31 cellular contexts compared by ENCODE assay signal in genomic region chr1:11878081-11878890, GRCh38. TPM values are rescaled to one million over a fixed set of nuclear protein-coding genes. Genes with fewer than 3 reads are reported as not detected.
"Had no signal": no experiment of that assay in that cellular context is flagged by ENCODE, and none has a peak within 500 bp of the region (broad histone marks: within the 10 kb centered on the region; RNA-seq: fewer than 3 reads in every experiment).

No MANE protein-coding gene starts in this region.

- H3K4me3 ChIP-seq: colonic mucosa, esophagus squamous epithelium, gastrocnemius medialis, heart right ventricle, left lung, lower lobe of right lung, mucosa of descending colon had no signal

- H3K4me1 ChIP-seq: colonic mucosa had no signal

- H3K27me3 ChIP-seq: colonic mucosa, gastrocnemius medialis, heart right ventricle had no signal

- DNase-seq: colonic mucosa; cortex of kidney; effector CD8-positive, alpha-beta T cell; effector memory CD8-positive, alpha-beta T cell; endodermal cell; erythroblast; esophagus squamous epithelium; foreskin fibroblast; foreskin melanocyte; gastrocnemius medialis; glutamatergic neuron; head of caudate nucleus; heart right ventricle; hippocampal formation; left cardiac atrium; left ventricle myocardium superior; lower lobe of right lung; mesenchymal stem cell; mucosa of descending colon; naive B cell had no signal

- H3K36me3 ChIP-seq: colonic mucosa, esophagus squamous epithelium, gastrocnemius medialis, heart right ventricle, left lung, lower lobe of right lung had no signal

- H3K27ac ChIP-seq: colonic mucosa, epithelial cell of prostate, esophagus squamous epithelium, left lung, lower lobe of right lung had no signal

- H3K9me3 ChIP-seq: colonic mucosa, esophagus squamous epithelium, gastrocnemius medialis, heart right ventricle, left lung, lower lobe of right lung, mucosa of descending colon had no signal

RNA-seq across cellular contexts. Expression of gene NPPB, which starts 19.5 kb away (rescaled TPM):
- total RNA-seq: colonic mucosa, dermis microvascular lymphatic vessel endothelial cell, esophagus mucosa, esophagus squamous epithelium, gastrocnemius medialis, left lung, left ventricle myocardium superior, lower leg skin, lower lobe of right lung, lung microvascular endothelial cell, mesenteric fat pad, mucosa of descending colon, myocyte had no signal

RNA-seq across cellular contexts. Expression of gene NPPA, which starts 30.7 kb away (rescaled TPM):
- total RNA-seq: dermis microvascular lymphatic vessel endothelial cell, endodermal cell, esophagus mucosa, esophagus squamous epithelium, glomerular endothelial cell, kidney epithelial cell, lower leg skin, mesenteric fat pad, mesothelial cell of epicardium had no signal
